1 cellular context compared by ENCODE assay signal in genomic region chr19:12881172-12881808, GRCh38.
TF ChIP-seq lines count a peak whose summit lies in the region.

A gene with protein sequence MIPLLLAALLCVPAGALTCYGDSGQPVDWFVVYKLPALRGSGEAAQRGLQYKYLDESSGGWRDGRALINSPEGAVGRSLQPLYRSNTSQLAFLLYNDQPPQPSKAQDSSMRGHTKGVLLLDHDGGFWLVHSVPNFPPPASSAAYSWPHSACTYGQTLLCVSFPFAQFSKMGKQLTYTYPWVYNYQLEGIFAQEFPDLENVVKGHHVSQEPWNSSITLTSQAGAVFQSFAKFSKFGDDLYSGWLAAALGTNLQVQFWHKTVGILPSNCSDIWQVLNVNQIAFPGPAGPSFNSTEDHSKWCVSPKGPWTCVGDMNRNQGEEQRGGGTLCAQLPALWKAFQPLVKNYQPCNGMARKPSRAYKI (minus strand): TSS chr19:12881449. CDS start chr19:12881375, 74 bp downstream.

TF ChIP-seq in K562, 482 proteins besides CTCF, POLR2A, EP300 and RAD21 (continued from another document and continues in another):
- TF ChIP-seq, protein P1, sequence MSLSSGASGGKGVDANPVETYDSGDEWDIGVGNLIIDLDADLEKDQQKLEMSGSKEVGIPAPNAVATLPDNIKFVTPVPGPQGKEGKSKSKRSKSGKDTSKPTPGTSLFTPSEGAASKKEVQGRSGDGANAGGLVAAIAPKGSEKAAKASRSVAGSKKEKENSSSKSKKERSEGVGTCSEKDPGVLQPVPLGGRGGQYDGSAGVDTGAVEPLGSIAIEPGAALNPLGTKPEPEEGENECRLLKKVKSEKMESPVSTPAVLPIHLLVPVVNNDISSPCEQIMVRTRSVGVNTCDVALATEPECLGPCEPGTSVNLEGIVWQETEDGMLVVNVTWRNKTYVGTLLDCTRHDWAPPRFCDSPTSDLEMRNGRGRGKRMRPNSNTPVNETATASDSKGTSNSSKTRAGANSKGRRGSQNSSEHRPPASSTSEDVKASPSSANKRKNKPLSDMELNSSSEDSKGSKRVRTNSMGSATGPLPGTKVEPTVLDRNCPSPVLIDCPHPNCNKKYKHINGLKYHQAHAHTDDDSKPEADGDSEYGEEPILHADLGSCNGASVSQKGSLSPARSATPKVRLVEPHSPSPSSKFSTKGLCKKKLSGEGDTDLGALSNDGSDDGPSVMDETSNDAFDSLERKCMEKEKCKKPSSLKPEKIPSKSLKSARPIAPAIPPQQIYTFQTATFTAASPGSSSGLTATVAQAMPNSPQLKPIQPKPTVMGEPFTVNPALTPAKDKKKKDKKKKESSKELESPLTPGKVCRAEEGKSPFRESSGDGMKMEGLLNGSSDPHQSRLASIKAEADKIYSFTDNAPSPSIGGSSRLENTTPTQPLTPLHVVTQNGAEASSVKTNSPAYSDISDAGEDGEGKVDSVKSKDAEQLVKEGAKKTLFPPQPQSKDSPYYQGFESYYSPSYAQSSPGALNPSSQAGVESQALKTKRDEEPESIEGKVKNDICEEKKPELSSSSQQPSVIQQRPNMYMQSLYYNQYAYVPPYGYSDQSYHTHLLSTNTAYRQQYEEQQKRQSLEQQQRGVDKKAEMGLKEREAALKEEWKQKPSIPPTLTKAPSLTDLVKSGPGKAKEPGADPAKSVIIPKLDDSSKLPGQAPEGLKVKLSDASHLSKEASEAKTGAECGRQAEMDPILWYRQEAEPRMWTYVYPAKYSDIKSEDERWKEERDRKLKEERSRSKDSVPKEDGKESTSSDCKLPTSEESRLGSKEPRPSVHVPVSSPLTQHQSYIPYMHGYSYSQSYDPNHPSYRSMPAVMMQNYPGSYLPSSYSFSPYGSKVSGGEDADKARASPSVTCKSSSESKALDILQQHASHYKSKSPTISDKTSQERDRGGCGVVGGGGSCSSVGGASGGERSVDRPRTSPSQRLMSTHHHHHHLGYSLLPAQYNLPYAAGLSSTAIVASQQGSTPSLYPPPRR (CRISPR knock-in tag; IDR thresholded peaks at IDR 0.05; ENCODE audit: borderline replicate concordance): no peak
- TF ChIP-seq, protein P2, sequence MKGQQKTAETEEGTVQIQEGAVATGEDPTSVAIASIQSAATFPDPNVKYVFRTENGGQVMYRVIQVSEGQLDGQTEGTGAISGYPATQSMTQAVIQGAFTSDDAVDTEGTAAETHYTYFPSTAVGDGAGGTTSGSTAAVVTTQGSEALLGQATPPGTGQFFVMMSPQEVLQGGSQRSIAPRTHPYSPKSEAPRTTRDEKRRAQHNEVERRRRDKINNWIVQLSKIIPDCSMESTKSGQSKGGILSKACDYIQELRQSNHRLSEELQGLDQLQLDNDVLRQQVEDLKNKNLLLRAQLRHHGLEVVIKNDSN (CRISPR knock-in tag; IDR thresholded peaks at IDR 0.05): peak; percentile 76
- no peak for TF ChIP-seq MTA2 (IDR thresholded peaks at IDR 0.05; ENCODE audit: low read depth)
- TF ChIP-seq ZNF212 (CRISPR knock-in tag; IDR thresholded peaks at IDR 0.05): no peak
- TF ChIP-seq RB1 (IDR thresholded peaks at IDR 0.05; ENCODE audit: low read depth): peak; percentile 57; the same call in 1 of the 2 replicates
- TF ChIP-seq KLF13 (tag; IDR thresholded peaks at IDR 0.05; ENCODE audit: borderline replicate concordance, low read depth): no peak
- TF ChIP-seq CCAR2 (IDR thresholded peaks at IDR 0.05; ENCODE audit: low read depth, low read length): no peak
- no peak for TF ChIP-seq FOXA3 (CRISPR knock-in tag; conservative IDR thresholded peaks at IDR 0.05 in 1 of 2, IDR thresholded peaks at IDR 0.05 in 1 of 2)
- TF ChIP-seq KLF1 (tag; IDR thresholded peaks at IDR 0.05): no peak
- TF ChIP-seq, protein P3, sequence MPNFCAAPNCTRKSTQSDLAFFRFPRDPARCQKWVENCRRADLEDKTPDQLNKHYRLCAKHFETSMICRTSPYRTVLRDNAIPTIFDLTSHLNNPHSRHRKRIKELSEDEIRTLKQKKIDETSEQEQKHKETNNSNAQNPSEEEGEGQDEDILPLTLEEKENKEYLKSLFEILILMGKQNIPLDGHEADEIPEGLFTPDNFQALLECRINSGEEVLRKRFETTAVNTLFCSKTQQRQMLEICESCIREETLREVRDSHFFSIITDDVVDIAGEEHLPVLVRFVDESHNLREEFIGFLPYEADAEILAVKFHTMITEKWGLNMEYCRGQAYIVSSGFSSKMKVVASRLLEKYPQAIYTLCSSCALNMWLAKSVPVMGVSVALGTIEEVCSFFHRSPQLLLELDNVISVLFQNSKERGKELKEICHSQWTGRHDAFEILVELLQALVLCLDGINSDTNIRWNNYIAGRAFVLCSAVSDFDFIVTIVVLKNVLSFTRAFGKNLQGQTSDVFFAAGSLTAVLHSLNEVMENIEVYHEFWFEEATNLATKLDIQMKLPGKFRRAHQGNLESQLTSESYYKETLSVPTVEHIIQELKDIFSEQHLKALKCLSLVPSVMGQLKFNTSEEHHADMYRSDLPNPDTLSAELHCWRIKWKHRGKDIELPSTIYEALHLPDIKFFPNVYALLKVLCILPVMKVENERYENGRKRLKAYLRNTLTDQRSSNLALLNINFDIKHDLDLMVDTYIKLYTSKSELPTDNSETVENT (CRISPR knock-in tag; IDR thresholded peaks at IDR 0.05): peak; percentile 64; the same call in 1 of the 2 replicates
- TF ChIP-seq, protein P4, sequence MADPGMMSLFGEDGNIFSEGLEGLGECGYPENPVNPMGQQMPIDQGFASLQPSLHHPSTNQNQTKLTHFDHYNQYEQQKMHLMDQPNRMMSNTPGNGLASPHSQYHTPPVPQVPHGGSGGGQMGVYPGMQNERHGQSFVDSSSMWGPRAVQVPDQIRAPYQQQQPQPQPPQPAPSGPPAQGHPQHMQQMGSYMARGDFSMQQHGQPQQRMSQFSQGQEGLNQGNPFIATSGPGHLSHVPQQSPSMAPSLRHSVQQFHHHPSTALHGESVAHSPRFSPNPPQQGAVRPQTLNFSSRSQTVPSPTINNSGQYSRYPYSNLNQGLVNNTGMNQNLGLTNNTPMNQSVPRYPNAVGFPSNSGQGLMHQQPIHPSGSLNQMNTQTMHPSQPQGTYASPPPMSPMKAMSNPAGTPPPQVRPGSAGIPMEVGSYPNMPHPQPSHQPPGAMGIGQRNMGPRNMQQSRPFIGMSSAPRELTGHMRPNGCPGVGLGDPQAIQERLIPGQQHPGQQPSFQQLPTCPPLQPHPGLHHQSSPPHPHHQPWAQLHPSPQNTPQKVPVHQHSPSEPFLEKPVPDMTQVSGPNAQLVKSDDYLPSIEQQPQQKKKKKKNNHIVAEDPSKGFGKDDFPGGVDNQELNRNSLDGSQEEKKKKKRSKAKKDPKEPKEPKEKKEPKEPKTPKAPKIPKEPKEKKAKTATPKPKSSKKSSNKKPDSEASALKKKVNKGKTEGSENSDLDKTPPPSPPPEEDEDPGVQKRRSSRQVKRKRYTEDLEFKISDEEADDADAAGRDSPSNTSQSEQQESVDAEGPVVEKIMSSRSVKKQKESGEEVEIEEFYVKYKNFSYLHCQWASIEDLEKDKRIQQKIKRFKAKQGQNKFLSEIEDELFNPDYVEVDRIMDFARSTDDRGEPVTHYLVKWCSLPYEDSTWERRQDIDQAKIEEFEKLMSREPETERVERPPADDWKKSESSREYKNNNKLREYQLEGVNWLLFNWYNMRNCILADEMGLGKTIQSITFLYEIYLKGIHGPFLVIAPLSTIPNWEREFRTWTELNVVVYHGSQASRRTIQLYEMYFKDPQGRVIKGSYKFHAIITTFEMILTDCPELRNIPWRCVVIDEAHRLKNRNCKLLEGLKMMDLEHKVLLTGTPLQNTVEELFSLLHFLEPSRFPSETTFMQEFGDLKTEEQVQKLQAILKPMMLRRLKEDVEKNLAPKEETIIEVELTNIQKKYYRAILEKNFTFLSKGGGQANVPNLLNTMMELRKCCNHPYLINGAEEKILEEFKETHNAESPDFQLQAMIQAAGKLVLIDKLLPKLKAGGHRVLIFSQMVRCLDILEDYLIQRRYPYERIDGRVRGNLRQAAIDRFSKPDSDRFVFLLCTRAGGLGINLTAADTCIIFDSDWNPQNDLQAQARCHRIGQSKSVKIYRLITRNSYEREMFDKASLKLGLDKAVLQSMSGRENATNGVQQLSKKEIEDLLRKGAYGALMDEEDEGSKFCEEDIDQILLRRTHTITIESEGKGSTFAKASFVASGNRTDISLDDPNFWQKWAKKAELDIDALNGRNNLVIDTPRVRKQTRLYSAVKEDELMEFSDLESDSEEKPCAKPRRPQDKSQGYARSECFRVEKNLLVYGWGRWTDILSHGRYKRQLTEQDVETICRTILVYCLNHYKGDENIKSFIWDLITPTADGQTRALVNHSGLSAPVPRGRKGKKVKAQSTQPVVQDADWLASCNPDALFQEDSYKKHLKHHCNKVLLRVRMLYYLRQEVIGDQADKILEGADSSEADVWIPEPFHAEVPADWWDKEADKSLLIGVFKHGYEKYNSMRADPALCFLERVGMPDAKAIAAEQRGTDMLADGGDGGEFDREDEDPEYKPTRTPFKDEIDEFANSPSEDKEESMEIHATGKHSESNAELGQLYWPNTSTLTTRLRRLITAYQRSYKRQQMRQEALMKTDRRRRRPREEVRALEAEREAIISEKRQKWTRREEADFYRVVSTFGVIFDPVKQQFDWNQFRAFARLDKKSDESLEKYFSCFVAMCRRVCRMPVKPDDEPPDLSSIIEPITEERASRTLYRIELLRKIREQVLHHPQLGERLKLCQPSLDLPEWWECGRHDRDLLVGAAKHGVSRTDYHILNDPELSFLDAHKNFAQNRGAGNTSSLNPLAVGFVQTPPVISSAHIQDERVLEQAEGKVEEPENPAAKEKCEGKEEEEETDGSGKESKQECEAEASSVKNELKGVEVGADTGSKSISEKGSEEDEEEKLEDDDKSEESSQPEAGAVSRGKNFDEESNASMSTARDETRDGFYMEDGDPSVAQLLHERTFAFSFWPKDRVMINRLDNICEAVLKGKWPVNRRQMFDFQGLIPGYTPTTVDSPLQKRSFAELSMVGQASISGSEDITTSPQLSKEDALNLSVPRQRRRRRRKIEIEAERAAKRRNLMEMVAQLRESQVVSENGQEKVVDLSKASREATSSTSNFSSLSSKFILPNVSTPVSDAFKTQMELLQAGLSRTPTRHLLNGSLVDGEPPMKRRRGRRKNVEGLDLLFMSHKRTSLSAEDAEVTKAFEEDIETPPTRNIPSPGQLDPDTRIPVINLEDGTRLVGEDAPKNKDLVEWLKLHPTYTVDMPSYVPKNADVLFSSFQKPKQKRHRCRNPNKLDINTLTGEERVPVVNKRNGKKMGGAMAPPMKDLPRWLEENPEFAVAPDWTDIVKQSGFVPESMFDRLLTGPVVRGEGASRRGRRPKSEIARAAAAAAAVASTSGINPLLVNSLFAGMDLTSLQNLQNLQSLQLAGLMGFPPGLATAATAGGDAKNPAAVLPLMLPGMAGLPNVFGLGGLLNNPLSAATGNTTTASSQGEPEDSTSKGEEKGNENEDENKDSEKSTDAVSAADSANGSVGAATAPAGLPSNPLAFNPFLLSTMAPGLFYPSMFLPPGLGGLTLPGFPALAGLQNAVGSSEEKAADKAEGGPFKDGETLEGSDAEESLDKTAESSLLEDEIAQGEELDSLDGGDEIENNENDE (IDR thresholded peaks at IDR 0.05; ENCODE audit: low read depth, low read length): no peak
- TF ChIP-seq HNRNPL (IDR thresholded peaks at IDR 0.05; ENCODE audit: low read depth, low read length): 0 out of 2 replicates have a peak, but pooled peaks have one; percentile 8
- TF ChIP-seq ZNF239 (CRISPR knock-in tag; IDR thresholded peaks at IDR 0.05): no peak
- no peak for TF ChIP-seq ZNF778 (CRISPR knock-in tag; IDR thresholded peaks at IDR 0.05)
- no peak for TF ChIP-seq CSDE1 (IDR thresholded peaks at IDR 0.05)
- TF ChIP-seq POLR2H (tag; IDR thresholded peaks at IDR 0.05; ENCODE audit: low read depth): peak; percentile 83
- TF ChIP-seq TGIF2 (CRISPR knock-in tag; IDR thresholded peaks at IDR 0.05): no peak
- no peak for TF ChIP-seq CBX5 (IDR thresholded peaks at IDR 0.05; ENCODE audit: borderline replicate concordance, low read depth)
- 0 out of 2 replicates have a peak, but pooled peaks have one; percentile 20 for TF ChIP-seq IRF1 (CRISPR knock-in tag; IDR thresholded peaks at IDR 0.05; ENCODE audit: borderline replicate concordance)
- no peak for TF ChIP-seq KHSRP (IDR thresholded peaks at IDR 0.05)
- TF ChIP-seq, protein P5, sequence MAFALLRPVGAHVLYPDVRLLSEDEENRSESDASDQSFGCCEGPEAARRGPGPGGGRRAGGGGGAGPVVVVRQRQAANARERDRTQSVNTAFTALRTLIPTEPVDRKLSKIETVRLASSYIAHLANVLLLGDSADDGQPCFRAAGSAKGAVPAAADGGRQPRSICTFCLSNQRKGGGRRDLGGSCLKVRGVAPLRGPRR (CRISPR knock-in tag; IDR thresholded peaks at IDR 0.05): no peak
